Comparison of ENCODE assay signal across 9 cellular contexts in the genomic region with DNA sequence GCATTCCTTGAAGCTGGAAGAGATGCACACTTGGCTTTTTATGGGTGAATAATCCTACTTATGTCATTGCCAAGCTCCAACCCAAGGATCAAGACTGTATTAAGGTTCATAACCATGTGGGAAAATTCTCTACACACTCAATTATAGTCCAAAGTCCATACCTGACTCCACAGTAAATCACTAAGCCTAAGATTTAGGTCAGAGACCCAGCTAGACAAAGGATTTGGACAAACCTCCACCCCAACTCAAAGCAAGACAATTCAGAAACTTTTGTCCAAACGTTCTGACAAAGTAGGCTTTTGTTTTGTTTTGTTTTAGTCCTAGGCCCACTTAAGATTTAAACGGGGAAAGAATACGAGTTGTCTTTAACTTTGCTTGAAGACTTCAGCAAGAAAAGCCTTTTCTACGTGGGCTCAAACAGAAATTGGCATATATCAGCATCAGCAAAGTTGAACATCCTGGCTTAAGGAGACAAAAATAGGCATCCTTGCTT. TPM values are rescaled to one million over a fixed set of nuclear protein-coding genes. Genes with fewer than 3 reads are reported as not detected.
DNase-seq lines count a peak whose midpoint lies in the region; ATAC-seq and TF ChIP-seq lines count a peak whose summit lies in the region.
"Had no signal": no experiment of that assay in that cellular context is flagged by ENCODE, and none has a peak within 500 bp of the region (broad histone marks: within the 10 kb centered on the region; RNA-seq: fewer than 3 reads in every experiment).

No MANE protein-coding gene starts in this region.

- H3K4me3 ChIP-seq in heart left ventricle (peak overlapping the region in 9 of 12 donors; percentile 68 to 96 (median 78)), body of pancreas (no peak overlapping the region), urinary bladder (ENCODE audit: low read depth, low read length) (peak overlapping the region; percentile 82)

- ATAC-seq in heart left ventricle, result no peak
- no peak for ATAC-seq in Right ventricle myocardium superior (ENCODE audit: poor library complexity)
- ATAC-seq in body of pancreas, result no peak
- no peak for ATAC-seq in HG03342 (IDR thresholded peaks at IDR 0.05; ENCODE audit: unreplicated experiment)
- ATAC-seq: esophagus mucosa had no signal

- peak overlapping the region in 10 of 12 donors; percentile 3 to 91 (median 62) for H3K27ac ChIP-seq in heart left ventricle
- peak overlapping the region; percentile 60 to 83 (median 76) for H3K27ac ChIP-seq in body of pancreas
- no peak overlapping the region for H3K27ac ChIP-seq in urinary bladder (ENCODE audit: low read depth)

- DNase-seq in heart left ventricle (no peak), Right ventricle myocardium superior (no peak), body of pancreas (no peak), midbrain (lab: John Stamatoyannopoulos, UW) (peak; percentile 37), NCI-H2081 (lab: John Stamatoyannopoulos, UW) (no peak)
- no peak for DNase-seq in activated CD4-positive, alpha-beta T cell treated with anti-CD3 and anti-CD28 coated beads, Interleukin-2, amount 50 U/mL, for 4 hours

- no peaks in the 10 kb centered on the region for H3K27me3 ChIP-seq in heart left ventricle
- no peaks in the 10 kb centered on the region for H3K27me3 ChIP-seq in body of pancreas

- TF ChIP-seq CTCF in heart left ventricle (IDR thresholded peaks at IDR 0.05) (no peak), body of pancreas (IDR thresholded peaks at IDR 0.05) (no peak)

- 44 to 64% (median 56%) methylated on average over 4 of the region's 4 CpGs for WGBS in heart left ventricle, 4 donors
- 11 to 13% methylated on average over 4 of the region's 4 CpGs for WGBS in body of pancreas, 2 donors
- 48% methylated on average over 4 of the region's 4 CpGs for WGBS in urinary bladder

- H3K4me1 ChIP-seq in heart left ventricle (peaks cover 0 to 63% (median 24%) of the 10 kb centered on the region in 12 donors), body of pancreas (peaks cover 45% of the 10 kb centered on the region), urinary bladder (ENCODE audit: insufficient read depth) (no peaks in the 10 kb centered on the region)

- TF ChIP-seq POLR2A in heart left ventricle (IDR thresholded peaks at IDR 0.05) (no peak), body of pancreas (IDR thresholded peaks at IDR 0.05) (no peak)

- intact Hi-C loops in heart left ventricle (cut with DNase I) (loop anchor here in 5 of 10 donors (10.0 kb wide), 2 partner anchors 88 to 162 kb away; partner anchors contain the start of gene PHF19 (in 1 of the 5)), Right ventricle myocardium superior (cut with DNase I) (loop anchor here (10.0 kb wide), 1 partner anchor 88 kb away; no protein-coding TSS in a partner anchor), body of pancreas (cut with DNase I) (no loop called here)

- H3K36me3 ChIP-seq in heart left ventricle, result no peaks in the 10 kb centered on the region
- no peaks in the 10 kb centered on the region for H3K36me3 ChIP-seq in body of pancreas (replicated peaks in 1 of 2; ENCODE audit: insufficient read depth in 1 of 2, low read depth in 2 of 2)
- H3K36me3 ChIP-seq in urinary bladder (ENCODE audit: insufficient read depth), result no peaks in the 10 kb centered on the region

- H3K9me3 ChIP-seq in heart left ventricle (no peaks in the 10 kb centered on the region), body of pancreas (no peaks in the 10 kb centered on the region)

RNA-seq across cellular contexts. Expression of gene MEGF9, which starts 1.7 kb away (rescaled TPM):
- total RNA-seq in heart left ventricle (10 to 100 TPM in 6 of 9 donors, 1 to 10 TPM in 3; 5.0 to 46.0 (median 13.3) TPM), Right ventricle myocardium superior (18.2 TPM), body of pancreas (1 to 10 TPM; 9.6 to 9.9 TPM), urinary bladder (18.3 TPM)
- polyA plus RNA-seq in heart left ventricle (1 to 10 TPM; 2.2 to 5.2 TPM), urinary bladder (9.7 TPM)

Comparison
In these comparisons a context has a peak if more than half of its experiments do, and no peak if none do; other contexts are left out.
1. H3K4me3 ChIP-seq: peak in heart left ventricle (9 of 12) and urinary bladder (single experiment); none in body of pancreas (0 of 2).